Comparison of ENCODE assay signal across 19 cellular contexts in genomic region chr1:193592325-193592724, GRCh38.
DNase-seq lines count a peak whose midpoint lies in the region; ATAC-seq, FAIRE-seq and TF ChIP-seq lines count a peak whose summit lies in the region.
"Had no signal": no experiment of that assay in that cellular context is flagged by ENCODE, and none has a peak within 500 bp of the region (broad histone marks: within the 10 kb centered on the region; RNA-seq: fewer than 3 reads in every experiment).

No MANE protein-coding gene starts in this region.

- H3K4me1 Mint-ChIP-seq in CD8-positive, alpha-beta memory T cell, result peaks cover 49 to 65% (median 61%) of the 10 kb centered on the region in 3 donors

- peaks cover 0 to 18% (median 4%) of the 10 kb centered on the region in 3 donors for H3K36me3 Mint-ChIP-seq in CD8-positive, alpha-beta memory T cell

- no peaks in the 10 kb centered on the region for H3K27me3 ChIP-seq in CD8-positive, alpha-beta memory T cell (ENCODE audit: insufficient read depth, low read length, poor library complexity, severe bottlenecking)
- H3K27me3 ChIP-seq in Peyer's patch (no peaks in the 10 kb centered on the region), iPS-20b (ENCODE audit: insufficient read depth, low read length) (peaks cover 6% of the 10 kb centered on the region; the same call in 1 of the 2 replicates), tibial nerve (no peaks in the 10 kb centered on the region)
- H3K27me3 ChIP-seq: BLaER1, esophagus muscularis mucosa, heart right ventricle had no signal

- peak; percentile 55 for ATAC-seq in GM19452 (IDR thresholded peaks at IDR 0.05; ENCODE audit: unreplicated experiment)
- ATAC-seq: heart right ventricle had no signal

- WGBS in tibial nerve, 2 donors, result 84 to 85% methylated on average over 2 of the region's 2 CpGs

- H3K9me3 ChIP-seq in CD8-positive, alpha-beta memory T cell (ENCODE audit: low read length), result no peaks in the 10 kb centered on the region
- no peaks in the 10 kb centered on the region for H3K9me3 ChIP-seq in Peyer's patch
- no peaks in the 10 kb centered on the region for H3K9me3 ChIP-seq in iPS-20b (ENCODE audit: insufficient read depth, low read depth, low read length)
- H3K9me3 ChIP-seq in kidney (ENCODE audit: control insufficient read depth in 1 of 2, low read length in 2 of 2), result no peaks in the 10 kb centered on the region
- no peaks in the 10 kb centered on the region for H3K9me3 ChIP-seq in tibial nerve
- H3K9me3 ChIP-seq: BLaER1, esophagus muscularis mucosa, heart right ventricle had no signal

- H3K4me1 ChIP-seq in CD8-positive, alpha-beta memory T cell (ENCODE audit: insufficient read depth, low read length), result peaks cover 12% of the 10 kb centered on the region
- H3K4me1 ChIP-seq in Peyer's patch (no peaks in the 10 kb centered on the region), iPS-20b (ENCODE audit: insufficient read depth, low read length) (peaks cover 56% of the 10 kb centered on the region), kidney (ENCODE audit: control insufficient read depth in 1 of 2, insufficient read depth in 1 of 2, low read depth in 1 of 2, low read length in 2 of 2) (no peaks in the 10 kb centered on the region), tibial nerve (peaks cover 0 to 23% (median 2%) of the 10 kb centered on the region in 4 donors)

- peaks cover 0 to 4% (median 0%) of the 10 kb centered on the region in 5 donors for H3K9me3 Mint-ChIP-seq in CD8-positive, alpha-beta memory T cell

- peak overlapping the region; percentile 52 to 98 (median 86) for H3K27ac Mint-ChIP-seq in CD8-positive, alpha-beta memory T cell

- no peak overlapping the region for H3K27ac ChIP-seq in CD8-positive, alpha-beta memory T cell (ENCODE audit: low read depth, low read length)
- H3K27ac ChIP-seq in Peyer's patch (peak overlapping the region in 3 of 4 donors; percentile 14 to 48 (median 45)), iPS-20b (ENCODE audit: low read length) (no peak overlapping the region), kidney (ENCODE audit: low read depth in 2 of 2, low read length in 2 of 2) (no peak overlapping the region), tibial nerve (no peak overlapping the region)
- H3K27ac ChIP-seq: BLaER1, esophagus muscularis mucosa had no signal

- H3K9ac ChIP-seq in iPS-20b (ENCODE audit: low read depth, low read length) (peak overlapping the region; percentile 26; the same call in 1 of the 2 replicates), kidney (ENCODE audit: low read length in 2 of 2) (no peak overlapping the region)
- H3K9ac ChIP-seq: BLaER1 had no signal

- H3K4me3 ChIP-seq in CD8-positive, alpha-beta memory T cell (ENCODE audit: low read length), result no peak overlapping the region
- H3K4me3 ChIP-seq in Peyer's patch (no peak overlapping the region), iPS-20b (ENCODE audit: low read length) (peak overlapping the region; percentile 36; the same call in 1 of the 2 replicates), kidney (ENCODE audit: low read length in 2 of 2) (no peak overlapping the region), tibial nerve (no peak overlapping the region)
- H3K4me3 ChIP-seq: BLaER1, esophagus muscularis mucosa, heart right ventricle had no signal

- no peaks in the 10 kb centered on the region for H3K36me3 ChIP-seq in CD8-positive, alpha-beta memory T cell (ENCODE audit: insufficient read depth, low read length)
- H3K36me3 ChIP-seq in Peyer's patch (no peaks in the 10 kb centered on the region), iPS-20b (ENCODE audit: insufficient read depth, low read depth, low read length) (no peaks in the 10 kb centered on the region), kidney (ENCODE audit: control insufficient read depth in 1 of 2, insufficient read depth in 2 of 2, low read length in 2 of 2) (no peaks in the 10 kb centered on the region), tibial nerve (no peaks in the 10 kb centered on the region)
- H3K36me3 ChIP-seq: BLaER1, esophagus muscularis mucosa, heart right ventricle had no signal

- peaks cover 0 to 2% of the 10 kb centered on the region in 2 donors for H3K27me3 Mint-ChIP-seq in CD8-positive, alpha-beta memory T cell

- CTCF ChIA-PET in CD8-positive, alpha-beta memory T cell (lab: Charles Lee), result interaction anchor here (1.3 kb wide), 1 partner anchor 13 kb away, joined by 4 read pairs; no protein-coding TSS in a partner anchor

- POLR2A ChIA-PET in CD8-positive, alpha-beta memory T cell (lab: Charles Lee), result no interaction called here

- TF ChIP-seq CTCF in Peyer's patch (IDR thresholded peaks at IDR 0.05), result no peak
- no peak for TF ChIP-seq CTCF in kidney (IDR thresholded peaks at IDR 0.05; ENCODE audit: borderline replicate concordance, extremely low read depth, insufficient read depth)
- TF ChIP-seq CTCF in tibial nerve (IDR thresholded peaks at IDR 0.05), result no peak

- FAIRE-seq in kidney (lab: Jason Lieb, UNC) (no peak), frontal cortex (lab: Jason Lieb, UNC) (no peak)
- FAIRE-seq: astrocyte, RCC 7860 had no signal

- TF ChIP-seq EP300 in tibial nerve (IDR thresholded peaks at IDR 0.05), result peak in 1 of 2 donors; percentile 19

- no peak for TF ChIP-seq POLR2A in Peyer's patch (IDR thresholded peaks at IDR 0.05)
- no peak for TF ChIP-seq POLR2A in tibial nerve (IDR thresholded peaks at IDR 0.05)

- peak overlapping the region; percentile 26 to 78 (median 63) for H3K4me3 Mint-ChIP-seq in CD8-positive, alpha-beta memory T cell

- peak in 1 of 5 donors; percentile 54 for DNase-seq in CD8-positive, alpha-beta memory T cell
- DNase-seq in Peyer's patch, result no peak
- DNase-seq in middle frontal gyrus (ENCODE audit: extremely low spot score, low spot score), result no peak
- no peak for DNase-seq in kidney
- DNase-seq in tibial nerve (ENCODE audit: low spot score in 2 of 2), result no peak
- no peak for DNase-seq in frontal cortex (ENCODE audit: low spot score in 2 of 2)
- DNase-seq: activated CD4-positive, CD25-positive, alpha-beta regulatory T cell treated with anti-CD3 and anti-CD28 coated beads, Interleukin-2, amount 50 U/mL, for 72 hours; dermis blood vessel endothelial cell; DMS79; heart right ventricle; KG1; NCI-H146; NCI-H510A had no signal

- intact Hi-C loops in kidney (cut with DNase I), result no loop called here

Comparison
In these comparisons a context has a peak if more than half of its experiments do, and no peak if none do; other contexts are left out.
1. H3K27ac ChIP-seq: peak in Peyer's patch (3 of 4); none in CD8-positive, alpha-beta memory T cell (single experiment), iPS-20b (single experiment), kidney (0 of 2) and tibial nerve (0 of 4).